Comparison of ENCODE assay signal across 1 cellular context in genomic region chr7:157509226-157509625, GRCh38.
TF ChIP-seq lines count a peak whose summit lies in the region.

No MANE protein-coding gene starts in this region.

TF ChIP-seq in K562, 482 proteins besides CTCF, POLR2A, EP300 and RAD21 (continued from another document):
- TF ChIP-seq CUX1 (CRISPR knock-in tag; IDR thresholded peaks at IDR 0.05) = no peak
- no peak for TF ChIP-seq CBX2 (IDR thresholded peaks at IDR 0.05; ENCODE audit: insufficient read depth, low read length, poor library complexity, severe bottlenecking)
- no peak for TF ChIP-seq KLF1 (tag; IDR thresholded peaks at IDR 0.05)
- peak; percentile 30 for TF ChIP-seq PCBP2 (IDR thresholded peaks at IDR 0.05; ENCODE audit: low read depth, low read length, poor library complexity, severe bottlenecking)
- TF ChIP-seq GATA2 (CRISPR knock-in tag; IDR thresholded peaks at IDR 0.05) = no peak
- peak; percentile 94 for TF ChIP-seq PCBP1 (IDR thresholded peaks at IDR 0.05; ENCODE audit: low read depth, low read length, poor library complexity, severe bottlenecking)
- TF ChIP-seq CREBBP (IDR thresholded peaks at IDR 0.05; ENCODE audit: low read depth, low read length) = no peak
- TF ChIP-seq E2F1 (CRISPR knock-in tag; IDR thresholded peaks at IDR 0.05) = no peak
- no peak for TF ChIP-seq NFE2L1 (tag; IDR thresholded peaks at IDR 0.05; ENCODE audit: borderline replicate concordance, low read depth)
- no peak for TF ChIP-seq MLX (CRISPR knock-in tag; conservative IDR thresholded peaks at IDR 0.05)
- TF ChIP-seq CBFB (CRISPR knock-in tag; IDR thresholded peaks at IDR 0.05) = no peak
- TF ChIP-seq ZFX (CRISPR knock-in tag; IDR thresholded peaks at IDR 0.05) = no peak
